Comparison of ENCODE assay signal across 8 cellular contexts in genomic region chr3:99294092-99294491, GRCh38.
A peak's percentile ranks its signal among the peaks of the same experiment; 100 is the strongest.
DNase-seq lines count a peak whose midpoint lies in the region; ATAC-seq, FAIRE-seq and TF ChIP-seq lines count a peak whose summit lies in the region.
"Not testable (repeated sequence)": the region's sequence is repeated elsewhere in the genome, so short reads cannot be mapped to it uniquely, and the experiment has no call there.

No MANE protein-coding gene starts in this region.

- H3K4me3 ChIP-seq in HUES48 (ENCODE audit: low read depth, low read length): peak overlapping the region; percentile 48
- peak overlapping the region; percentile 42 for H3K4me3 ChIP-seq in SJCRH30
- peak overlapping the region in 2 of 4 experiments; percentile 23 to 48; a peak in 5 of 8 replicates for H3K4me3 ChIP-seq in H1 (ENCODE audit: extremely low read depth in 1 of 4, insufficient read depth in 2 of 4, low read depth in 3 of 4, low read length in 4 of 4)
- H3K4me3 ChIP-seq in iPS-11a (ENCODE audit: low read depth, low read length): peak overlapping the region; percentile 17
- H3K4me3 ChIP-seq in mucosa of descending colon: not testable (repeated sequence)

- H2BK5ac ChIP-seq in H1 (ENCODE audit: low read depth, low read length): not testable (repeated sequence)

- not testable (repeated sequence) for H4K20me1 ChIP-seq in H1 (replicated peaks in 1 of 2; ENCODE audit: control insufficient read depth in 1 of 2, insufficient read depth in 2 of 2, low read length in 2 of 2)

- H3K9ac ChIP-seq in HUES48 (ENCODE audit: low read depth, low read length): peak overlapping the region; percentile 26; the same call in 1 of the 2 replicates
- not testable (repeated sequence) for H3K9ac ChIP-seq in H1 (replicated peaks in 1 of 4; ENCODE audit: extremely low read depth in 1 of 4, low read depth in 3 of 4, low read length in 3 of 4)

- H3K36me3 Mint-ChIP-seq in Calu3 (ENCODE audit: insufficient read depth, unreplicated experiment): not testable (repeated sequence)

- not testable (repeated sequence) for TF ChIP-seq EP300 in H1 (IDR thresholded peaks at IDR 0.05; ENCODE audit: borderline replicate concordance in 1 of 2, low read depth in 2 of 2, low read length in 2 of 2)

- not testable (repeated sequence) for H3K14ac ChIP-seq in H1 (ENCODE audit: insufficient read length)

- H4K91ac ChIP-seq in H1 (replicated peaks; ENCODE audit: insufficient read length, low read length): not testable (repeated sequence)

- not testable (repeated sequence) for H3K36me3 ChIP-seq in HUES48 (ENCODE audit: control insufficient read depth, insufficient read depth, low read length); SJCRH30; H1 (ENCODE audit: control insufficient read depth in 2 of 4, insufficient read depth in 4 of 4, low read length in 3 of 4); mucosa of descending colon (ENCODE audit: low read depth)

- peak overlapping the region; percentile 61 to 89 for H3K4me2 ChIP-seq in H1 (ENCODE audit: insufficient read depth in 1 of 2, low read depth in 2 of 2, low read length in 2 of 2)

- not testable (repeated sequence) for FAIRE-seq in H1 (lab: Jason Lieb, UNC)

- H3K79me2 ChIP-seq in H1 (ENCODE audit: control insufficient read depth in 1 of 2, insufficient read depth in 2 of 2, low read length in 2 of 2): not testable (repeated sequence)

- POLR2A ChIA-PET in H1 (lab: Charles Lee; ENCODE audit: partially characterized antibody): interaction anchor here (1.5 kb wide), 1 partner anchor 343 kb away, joined by 3 read pairs; no protein-coding TSS in a partner anchor

- H3K27ac ChIP-seq in HUES48 (ENCODE audit: low read depth, low read length): peak overlapping the region; percentile 54
- not testable (repeated sequence) for H3K27ac ChIP-seq in SJCRH30; H1 (ENCODE audit: low read depth, low read length)

- H2BK15ac ChIP-seq in H1 (ENCODE audit: low read length): not testable (repeated sequence)

- not testable (repeated sequence) for H3K27ac Mint-ChIP-seq in Calu3 (ENCODE audit: unreplicated experiment)

- not testable (repeated sequence) for H2AK5ac ChIP-seq in H1 (ENCODE audit: low read depth, low read length)

- H3K27me3 ChIP-seq in HUES48 (ENCODE audit: control insufficient read depth, insufficient read depth, low read length); SJCRH30; H1 (replicated peaks in 1 of 4; ENCODE audit: control insufficient read depth in 3 of 4, extremely low read depth in 1 of 4, insufficient read depth in 3 of 4, low read length in 3 of 4): not testable (repeated sequence)

- H3K9me3 Mint-ChIP-seq in Calu3 (ENCODE audit: low read depth, unreplicated experiment): not testable (repeated sequence)

- H4K8ac ChIP-seq in H1 (ENCODE audit: extremely low read depth, insufficient read depth, low read length): not testable (repeated sequence)

- H3K4ac ChIP-seq in H1 (replicated peaks; ENCODE audit: insufficient read length, low read depth, low read length): peak overlapping the region; percentile 7

- peak overlapping the region; percentile 29; the same call in 1 of the 2 replicates for H2BK12ac ChIP-seq in H1 (ENCODE audit: low read depth, low read length)

- WGBS in H1 (ENCODE audit: extremely low coverage in 1 of 2, insufficient coverage in 1 of 2, insufficient read length in 1 of 2, insufficient replicate concordance in 2 of 2, low coverage in 1 of 2, low lambda C conversion rate in 2 of 2, missing lambda C conversion rate in 1 of 2), 2 experiments: 10% methylated on average over 6 of the region's 8 CpGs; no CpG with 5 or more reads in 1 of the 2 experiments

- TF ChIP-seq CTCF in Calu3 (IDR thresholded peaks at IDR 0.05; ENCODE audit: unreplicated experiment); H1 (IDR thresholded peaks at IDR 0.05; ENCODE audit: control extremely low read depth in 1 of 3, insufficient read depth in 1 of 3, low read depth in 1 of 3, low read length in 3 of 3); mucosa of descending colon (IDR thresholded peaks at IDR 0.05): not testable (repeated sequence)

- H3K18ac ChIP-seq in H1 (ENCODE audit: extremely low read depth, low read length): peak overlapping the region; percentile 32

- TF ChIP-seq POLR2A in H1 (IDR thresholded peaks at IDR 0.05; ENCODE audit: control extremely low read depth in 1 of 2, low read depth in 2 of 2, low read length in 2 of 2): not testable (repeated sequence)

- H3K4me1 ChIP-seq in HUES48 (ENCODE audit: control insufficient read depth, insufficient read depth, low read length): peaks cover 12% of the 10 kb centered on the region
- H3K4me1 ChIP-seq in SJCRH30; H1 (replicated peaks in 1 of 4; ENCODE audit: control insufficient read depth in 3 of 4, insufficient read depth in 4 of 4, low read length in 3 of 4); mucosa of descending colon (ENCODE audit: low read depth): not testable (repeated sequence)

- H4K5ac ChIP-seq in H1 (ENCODE audit: insufficient read length, low read depth, low read length): not testable (repeated sequence)

- peak overlapping the region; percentile 64 for H2BK120ac ChIP-seq in H1 (replicated peaks; ENCODE audit: low read depth, low read length)

- not testable (repeated sequence) for H3K4me3 Mint-ChIP-seq in Calu3 (ENCODE audit: low read depth, unreplicated experiment)

- H3K27me3 Mint-ChIP-seq in Calu3 (ENCODE audit: unreplicated experiment): not testable (repeated sequence)

- H2AFZ ChIP-seq in H1 (ENCODE audit: low read length): 0 out of 2 replicates have a peak overlapping the region, but pooled peaks have one; percentile 8

- intact Hi-C loops in Calu3 (cut with micrococcal nuclease; ENCODE audit: unreplicated experiment); mucosa of descending colon (cut with DNase I, micrococcal nuclease): not testable (repeated sequence)

- H3K9me3 ChIP-seq in HUES48 (ENCODE audit: control insufficient read depth, insufficient read depth, low read length); SJCRH30 (replicated peaks); H1 (ENCODE audit: insufficient read depth in 2 of 2, low read depth in 1 of 2, low read length in 1 of 2); mucosa of descending colon: not testable (repeated sequence)

- not testable (repeated sequence) for ATAC-seq in mucosa of descending colon

- H3K23ac ChIP-seq in H1 (ENCODE audit: insufficient read length): not testable (repeated sequence)

- BruUV-seq in Calu3 (replicated peaks; lab: Mats Ljungman, UMichigan): not testable (repeated sequence)

- DNase-seq in Calu3: peak; percentile 30
- DNase-seq in NCI-H2171 treated with DMSO at 0.1 percent for 48 hours (lab: John Stamatoyannopoulos, UW): peak; percentile 13
- peak; percentile 12 to 18 for DNase-seq in SJCRH30
- peak in 1 of 2 experiments; percentile 58 for DNase-seq in H1 (ENCODE audit: low read depth in 1 of 2, low spot score in 2 of 2)
- peak; percentile 57 to 77 (median 71) for DNase-seq in mucosa of descending colon
- DNase-seq in retina: peak; percentile 41

- not testable (repeated sequence) for H3K23me2 ChIP-seq in H1 (ENCODE audit: low read depth, low read length)

- not testable (repeated sequence) for H3K79me1 ChIP-seq in H1 (ENCODE audit: low read depth, low read length)

- H3K56ac ChIP-seq in H1 (replicated peaks; ENCODE audit: insufficient read length, low read depth, low read length): not testable (repeated sequence)

- not testable (repeated sequence) for H2BK20ac ChIP-seq in H1 (ENCODE audit: low read length)

- not testable (repeated sequence) for TF ChIP-seq RAD21 in H1 (IDR thresholded peaks at IDR 0.05 in 1 of 2, conservative IDR thresholded peaks at IDR 0.05 in 1 of 2; ENCODE audit: low read depth in 2 of 2, low read length in 2 of 2)

- CTCF ChIA-PET in Calu3 (lab: Charles Lee); H1 (lab: Charles Lee; ENCODE audit: partially characterized antibody): not testable (repeated sequence)

- H3K4me1 Mint-ChIP-seq in Calu3 (ENCODE audit: low read depth, unreplicated experiment): peaks cover 13% of the 10 kb centered on the region

TF ChIP-seq in H1, 55 proteins besides CTCF, POLR2A, EP300 and RAD21:
- peak; percentile 71 for TF ChIP-seq ASH2L (IDR thresholded peaks at IDR 0.05; ENCODE audit: low read length)
- TF ChIP-seq RBBP5 (IDR thresholded peaks at IDR 0.05; ENCODE audit: borderline replicate concordance, low read depth, low read length): 0 out of 2 replicates have a peak, but pooled peaks have one; percentile 68
